In genomic region chr6:29589423-29590048, GRCh38 we compare ENCODE assay signal across 1 cellular context.
A peak's percentile ranks its signal among the peaks of the same experiment; 100 is the strongest.
TF ChIP-seq lines count a peak whose summit lies in the region.

No MANE protein-coding gene starts in this region.

TF ChIP-seq in HepG2, 621 proteins besides CTCF, POLR2A, EP300 and RAD21 (continued from another document):
- TF ChIP-seq ZNF143 (CRISPR knock-in tag; IDR thresholded peaks at IDR 0.05): no peak
- TF ChIP-seq ARID3A (IDR thresholded peaks at IDR 0.05; ENCODE audit: low read depth, low read length): no peak
- TF ChIP-seq ZKSCAN1 (IDR thresholded peaks at IDR 0.05; ENCODE audit: low read length): 0 out of 2 replicates have a peak, but pooled peaks have one; percentile 24
- TF ChIP-seq BORCS8-MEF2B (CRISPR knock-in tag; IDR thresholded peaks at IDR 0.05): no peak
- TF ChIP-seq STAG1 (CRISPR knock-in tag; IDR thresholded peaks at IDR 0.05): peak; percentile 96
- no peak for TF ChIP-seq GRHL1 (CRISPR knock-in tag; conservative IDR thresholded peaks at IDR 0.05)
- TF ChIP-seq ZFP36 (IDR thresholded peaks at IDR 0.05; ENCODE audit: borderline replicate concordance, low read depth, low read length, partially characterized antibody): no peak
- no peak for TF ChIP-seq ZMAT5 (CRISPR knock-in tag; IDR thresholded peaks at IDR 0.05; ENCODE audit: borderline replicate concordance, low read depth)
